In the genomic region with DNA sequence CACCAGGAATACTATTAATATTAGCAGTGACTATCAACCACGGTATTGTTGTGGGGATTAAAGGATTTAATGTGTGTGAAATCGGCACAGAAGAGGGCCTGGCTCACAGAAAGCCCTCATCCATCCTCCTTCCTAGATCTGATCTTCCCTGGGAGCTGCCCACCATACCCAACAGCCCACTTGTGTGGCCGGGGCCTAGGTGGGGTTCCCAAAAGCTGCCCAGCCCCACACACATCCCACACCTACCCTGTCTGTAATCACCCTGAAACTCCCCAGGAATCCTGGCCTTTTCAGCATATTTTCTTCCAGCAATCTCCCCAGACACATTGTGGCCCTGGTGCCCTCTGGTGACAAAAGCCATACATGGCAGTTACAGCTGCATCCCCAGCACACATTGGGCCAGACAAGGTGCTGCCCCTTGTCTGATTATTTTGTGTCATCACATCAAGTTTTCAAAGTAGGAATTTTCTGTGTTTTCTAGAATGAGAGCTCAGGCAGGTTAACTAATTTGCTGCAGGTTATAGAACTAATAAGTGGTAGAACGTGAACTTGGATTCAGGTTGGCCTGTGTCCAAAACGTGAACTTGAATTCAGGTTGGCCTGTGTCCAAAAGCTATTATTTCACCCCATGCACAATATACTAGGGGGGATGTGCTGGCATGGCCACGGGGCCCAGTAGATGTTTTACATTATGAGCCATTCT, we compare ENCODE assay signal across 8 cellular contexts. TPM values are rescaled to one million over a fixed set of nuclear protein-coding genes. Genes with fewer than 3 reads are reported as not detected.
DNase-seq lines count a peak whose midpoint lies in the region; ATAC-seq, FAIRE-seq and TF ChIP-seq lines count a peak whose summit lies in the region.

No MANE protein-coding gene starts in this region.

- H3K27me3 Mint-ChIP-seq in CD4-positive, CD25-positive, alpha-beta regulatory T cell, result peaks cover 11% of the 10 kb centered on the region
- peaks cover 7% of the 10 kb centered on the region for H3K27me3 Mint-ChIP-seq in activated CD8-positive, alpha-beta memory T cell treated with anti-CD3 and anti-CD28 coated beads, Interleukin-2, amount 10 ng/mL, durations not matched to agents 7 days and 5 days

- H3K27ac Mint-ChIP-seq in CD4-positive, CD25-positive, alpha-beta regulatory T cell, result no peak overlapping the region
- H3K27ac Mint-ChIP-seq in activated CD8-positive, alpha-beta memory T cell treated with anti-CD3 and anti-CD28 coated beads, Interleukin-2, amount 10 ng/mL, durations not matched to agents 7 days and 5 days, result no peak overlapping the region
- no peak overlapping the region for H3K27ac Mint-ChIP-seq in stimulated activated effector memory CD8-positive, alpha-beta T cell treated with anti-CD3 and anti-CD28 coated beads, Interleukin-12 subunit alpha, Interleukin-12 subunit beta, amount 100 ng/mL, for 72 hours

- no peaks in the 10 kb centered on the region for H3K79me2 ChIP-seq in endothelial cell of umbilical vein (ENCODE audit: control insufficient read depth, insufficient read depth, low read length)

- no peak overlapping the region for H3K4me2 ChIP-seq in endothelial cell of umbilical vein (ENCODE audit: insufficient read depth, low read length)

- peaks cover 0 to 9% (median 2%) of the 10 kb centered on the region in 4 donors for H3K4me1 Mint-ChIP-seq in CD4-positive, CD25-positive, alpha-beta regulatory T cell
- peaks cover 7% of the 10 kb centered on the region for H3K4me1 Mint-ChIP-seq in activated CD8-positive, alpha-beta memory T cell treated with anti-CD3 and anti-CD28 coated beads, Interleukin-2, amount 10 ng/mL, durations not matched to agents 7 days and 5 days
- H3K4me1 Mint-ChIP-seq in stimulated activated effector memory CD8-positive, alpha-beta T cell treated with anti-CD3 and anti-CD28 coated beads, Interleukin-12 subunit alpha, Interleukin-12 subunit beta, amount 100 ng/mL, for 72 hours, result peaks cover 15% of the 10 kb centered on the region

- ATAC-seq in CD4-positive, CD25-positive, alpha-beta regulatory T cell (ENCODE audit: low read depth in 2 of 2), result peak; percentile 56 to 65
- peak; percentile 57 for ATAC-seq in HG03354 (IDR thresholded peaks at IDR 0.05; ENCODE audit: poor library complexity, severe bottlenecking, unreplicated experiment)
- ATAC-seq in activated CD8-positive, alpha-beta memory T cell treated with anti-CD3 and anti-CD28 coated beads, Interleukin-2, amount 10 ng/mL, durations not matched to agents 7 days and 5 days, result peak; percentile 72
- peak; percentile 73 for ATAC-seq in stimulated activated effector memory CD8-positive, alpha-beta T cell treated with anti-CD3 and anti-CD28 coated beads, Interleukin-12 subunit alpha, Interleukin-12 subunit beta, amount 100 ng/mL, for 72 hours
- ATAC-seq in HG02571 (IDR thresholded peaks at IDR 0.05; ENCODE audit: unreplicated experiment), result no peak

- no peaks in the 10 kb centered on the region for H3K9me1 ChIP-seq in endothelial cell of umbilical vein (replicated peaks; ENCODE audit: control insufficient read depth, extremely low read depth, insufficient read depth, low read length)

- H3K9me3 Mint-ChIP-seq in CD4-positive, CD25-positive, alpha-beta regulatory T cell, result no peaks in the 10 kb centered on the region
- H3K9me3 Mint-ChIP-seq in activated CD8-positive, alpha-beta memory T cell treated with anti-CD3 and anti-CD28 coated beads, Interleukin-2, amount 10 ng/mL, durations not matched to agents 7 days and 5 days (ENCODE audit: low read depth), result no peaks in the 10 kb centered on the region
- no peaks in the 10 kb centered on the region for H3K9me3 Mint-ChIP-seq in stimulated activated effector memory CD8-positive, alpha-beta T cell treated with anti-CD3 and anti-CD28 coated beads, Interleukin-12 subunit alpha, Interleukin-12 subunit beta, amount 100 ng/mL, for 72 hours

- peak; percentile 70 to 78 for TF ChIP-seq CTCF in endothelial cell of umbilical vein (IDR thresholded peaks at IDR 0.05; ENCODE audit: extremely low read depth in 1 of 2, insufficient read depth in 1 of 2, low read depth in 1 of 2, low read length in 2 of 2)

- H3K27me3 ChIP-seq in CD4-positive, CD25-positive, alpha-beta regulatory T cell (ENCODE audit: control insufficient read depth, insufficient read depth, low read length), result no peaks in the 10 kb centered on the region
- peaks cover 5% of the 10 kb centered on the region for H3K27me3 ChIP-seq in NT2/D1 (ENCODE audit: insufficient read depth, insufficient read length)
- H3K27me3 ChIP-seq in endothelial cell of umbilical vein (ENCODE audit: control insufficient read depth in 2 of 2, insufficient read depth in 2 of 2, low read length in 2 of 2), result peaks cover 0 to 5% of the 10 kb centered on the region in 2 experiments

- no peaks in the 10 kb centered on the region for H4K20me1 ChIP-seq in endothelial cell of umbilical vein (replicated peaks; ENCODE audit: control insufficient read depth, extremely low read depth, insufficient read depth, low read length)

- no peaks in the 10 kb centered on the region for H3K4me1 ChIP-seq in CD4-positive, CD25-positive, alpha-beta regulatory T cell (ENCODE audit: control insufficient read depth, insufficient read depth, low read length, poor library complexity, severe bottlenecking)
- peaks cover 26% of the 10 kb centered on the region for H3K4me1 ChIP-seq in NT2/D1 (ENCODE audit: insufficient read depth, insufficient read length)
- no peaks in the 10 kb centered on the region for H3K4me1 ChIP-seq in endothelial cell of umbilical vein (ENCODE audit: control insufficient read depth, extremely low read depth, insufficient read depth, low read length)

- CTCF ChIA-PET in activated CD8-positive, alpha-beta memory T cell treated with anti-CD3 and anti-CD28 coated beads, Interleukin-2, amount 10 ng/mL, durations not matched to agents 7 days and 5 days (lab: Charles Lee), result interaction anchor here (0.7 to 5.7 kb wide), 21 partner anchors 9 to 507 kb away, joined by 3 to 115 read pairs (median 4); partner anchors contain the start of genes ARTN, CCDC24 and IPO13
- CTCF ChIA-PET in endothelial cell of umbilical vein (lab: Charles Lee), result interaction anchor here (0.6 to 4.8 kb wide), 18 partner anchors 9 to 348 kb away, joined by 3 to 101 read pairs (median 4); partner anchors contain the start of gene ATP6V0B

- H3K4me3 Mint-ChIP-seq in CD4-positive, CD25-positive, alpha-beta regulatory T cell, result peak overlapping the region in 1 of 4 donors; percentile 58
- H3K4me3 Mint-ChIP-seq in activated CD8-positive, alpha-beta memory T cell treated with anti-CD3 and anti-CD28 coated beads, Interleukin-2, amount 10 ng/mL, durations not matched to agents 7 days and 5 days, result no peak overlapping the region
- H3K4me3 Mint-ChIP-seq in stimulated activated effector memory CD8-positive, alpha-beta T cell treated with anti-CD3 and anti-CD28 coated beads, Interleukin-12 subunit alpha, Interleukin-12 subunit beta, amount 100 ng/mL, for 72 hours, result no peak overlapping the region

- DNase-seq in CD4-positive, CD25-positive, alpha-beta regulatory T cell, result peak; percentile 51 to 67 (median 59)
- DNase-seq in NT2/D1 (ENCODE audit: low read depth, low spot score) (peak; percentile 63), endothelial cell of umbilical vein (ENCODE audit: low read depth, low spot score) (peak; percentile 84), mucosa of gallbladder (ENCODE audit: low spot score) (peak; percentile 65)
- peak; percentile 77 for DNase-seq in activated CD8-positive, alpha-beta memory T cell treated with anti-CD3 and anti-CD28 coated beads, Interleukin-2, amount 10 ng/mL, durations not matched to agents 7 days and 5 days
- DNase-seq in stimulated activated effector memory CD8-positive, alpha-beta T cell treated with anti-CD3 and anti-CD28 coated beads, Interleukin-12 subunit alpha, Interleukin-12 subunit beta, amount 100 ng/mL, for 72 hours (ENCODE audit: low spot score in 2 of 2), result peak; percentile 49 to 78

- no peak overlapping the region for H3K27ac ChIP-seq in CD4-positive, CD25-positive, alpha-beta regulatory T cell (ENCODE audit: insufficient read depth, low read length, poor library complexity, severe bottlenecking)
- H3K27ac ChIP-seq in endothelial cell of umbilical vein (ENCODE audit: insufficient read depth, low read depth, low read length), result no peak overlapping the region

- dilution Hi-C loops in endothelial cell of umbilical vein (cut with MboI; ENCODE audit: extremely low pct_ligation_motif_present, low sequenced_read_pairs), result no loop called here

- intact Hi-C loops in endothelial cell of umbilical vein (cut with micrococcal nuclease), result loop anchor here (1.0 to 5.0 kb wide), 3 partner anchors 31 to 324 kb away; no protein-coding TSS in a partner anchor

- TF ChIP-seq POLR2A in endothelial cell of umbilical vein (IDR thresholded peaks at IDR 0.05; ENCODE audit: low read depth, low read length), result no peak

- FAIRE-seq in endothelial cell of umbilical vein (lab: Jason Lieb, UNC), result peak; percentile 89

- POLR2A ChIA-PET in endothelial cell of umbilical vein (lab: Charles Lee), result interaction anchor here (0.6 kb wide), 1 partner anchor 1060 kb away, joined by 9 read pairs; no protein-coding TSS in a partner anchor

- H3K9me3 ChIP-seq in CD4-positive, CD25-positive, alpha-beta regulatory T cell (ENCODE audit: control insufficient read depth in 2 of 2, low read length in 2 of 2), result no peaks in the 10 kb centered on the region
- H3K9me3 ChIP-seq in NT2/D1 (ENCODE audit: insufficient read depth, low read length) (no peaks in the 10 kb centered on the region), endothelial cell of umbilical vein (replicated peaks; ENCODE audit: control insufficient read depth, insufficient read depth, low read length) (no peaks in the 10 kb centered on the region)

- BruUV-seq in endothelial cell of umbilical vein (replicated peaks; lab: Mats Ljungman, UMichigan), result no TSS peak

- H3K9ac ChIP-seq in NT2/D1 (ENCODE audit: insufficient read length, low read depth), result peak overlapping the region; percentile 42
- no peak overlapping the region for H3K9ac ChIP-seq in endothelial cell of umbilical vein (replicated peaks; ENCODE audit: extremely low read depth, insufficient read depth, low read length)

- no peaks in the 10 kb centered on the region for H3K36me3 ChIP-seq in CD4-positive, CD25-positive, alpha-beta regulatory T cell (ENCODE audit: control insufficient read depth, insufficient read depth, low read length)
- H3K36me3 ChIP-seq in NT2/D1 (ENCODE audit: insufficient read depth, insufficient read length, low read length), result no peaks in the 10 kb centered on the region
- H3K36me3 ChIP-seq in endothelial cell of umbilical vein (ENCODE audit: control insufficient read depth in 2 of 2, extremely low read depth in 1 of 2, insufficient read depth in 2 of 2, low read length in 2 of 2), result no peaks in the 10 kb centered on the region

- no peak overlapping the region for H3K4me3 ChIP-seq in CD4-positive, CD25-positive, alpha-beta regulatory T cell (ENCODE audit: low read depth, low read length)
- H3K4me3 ChIP-seq in NT2/D1 (ENCODE audit: insufficient read length, low read depth) (no peak overlapping the region), endothelial cell of umbilical vein (replicated peaks in 1 of 3; ENCODE audit: insufficient read depth in 1 of 3, low read depth in 1 of 3, low read length in 3 of 3) (no peak overlapping the region)

- H2AFZ ChIP-seq in endothelial cell of umbilical vein (ENCODE audit: low read depth, low read length), result no peak overlapping the region

- H3K36me3 Mint-ChIP-seq in CD4-positive, CD25-positive, alpha-beta regulatory T cell, result no peaks in the 10 kb centered on the region
- no peaks in the 10 kb centered on the region for H3K36me3 Mint-ChIP-seq in activated CD8-positive, alpha-beta memory T cell treated with anti-CD3 and anti-CD28 coated beads, Interleukin-2, amount 10 ng/mL, durations not matched to agents 7 days and 5 days
- H3K36me3 Mint-ChIP-seq in stimulated activated effector memory CD8-positive, alpha-beta T cell treated with anti-CD3 and anti-CD28 coated beads, Interleukin-12 subunit alpha, Interleukin-12 subunit beta, amount 100 ng/mL, for 72 hours, result peaks cover 6% of the 10 kb centered on the region

RNA-seq across cellular contexts. Expression of gene SLC6A9, which starts 5.3 kb away (rescaled TPM):
- total RNA-seq in CD4-positive, CD25-positive, alpha-beta regulatory T cell, result 0.20 TPM
- under 1 TPM in 1 of 4 donors, not detected in 3; 0.07 TPM for polyA plus RNA-seq in CD4-positive, CD25-positive, alpha-beta regulatory T cell
- total RNA-seq in activated CD8-positive, alpha-beta memory T cell treated with anti-CD3 and anti-CD28 coated beads, Interleukin-2, amount 10 ng/mL, durations not matched to agents 7 days and 5 days, result 1 to 10 TPM; 2.6 to 5.3 TPM
- total RNA-seq in endothelial cell of umbilical vein (1.3 and 1.5 TPM in 2 replicates), mucosa of gallbladder (5.6 TPM)
- polyA plus RNA-seq in endothelial cell of umbilical vein, result 0.80 and 0.81 TPM in 2 replicates
- polyA plus RNA-seq in endothelial cell of umbilical vein (2011; cell fraction: cytosol; rRNA removed), result 0.32 and 0.72 TPM in 2 replicates
- polyA plus RNA-seq in endothelial cell of umbilical vein (2011; cell fraction: nucleus; rRNA removed), result 0.97 and 1.1 TPM in 2 replicates
- polyA plus RNA-seq in endothelial cell of umbilical vein (2012), result 0.62 and 0.70 TPM in 2 replicates
- polyA minus RNA-seq in endothelial cell of umbilical vein, result 1.5 and 2.2 TPM in 2 replicates
- polyA minus RNA-seq in endothelial cell of umbilical vein (2011; cell fraction: cytosol; rRNA and poly(A)+ RNA removed), result 49.0 TPM
- polyA minus RNA-seq in endothelial cell of umbilical vein (2011; cell fraction: nucleus; rRNA and poly(A)+ RNA removed), result 0.58 and 1.3 TPM in 2 replicates

RNA-seq across cellular contexts. Expression of gene CCDC24, which starts 45.2 kb away (rescaled TPM):
- 1.2 TPM for total RNA-seq in CD4-positive, CD25-positive, alpha-beta regulatory T cell
- 1 to 10 TPM in 1 of 4 donors, under 1 TPM in 3; 0.18 to 1.8 (median 0.73) TPM for polyA plus RNA-seq in CD4-positive, CD25-positive, alpha-beta regulatory T cell
- total RNA-seq in activated CD8-positive, alpha-beta memory T cell treated with anti-CD3 and anti-CD28 coated beads, Interleukin-2, amount 10 ng/mL, durations not matched to agents 7 days and 5 days, result 1 to 10 TPM; 1.3 to 1.5 TPM
- total RNA-seq in endothelial cell of umbilical vein (2.2 and 2.8 TPM in 2 replicates), mucosa of gallbladder (39.9 TPM)
- 3.1 and 3.4 TPM in 2 replicates for polyA plus RNA-seq in endothelial cell of umbilical vein
- polyA plus RNA-seq in endothelial cell of umbilical vein (2011; cell fraction: cytosol; rRNA removed), result 1.3 and 2.4 TPM in 2 replicates
- 4.5 and 6.8 TPM in 2 replicates for polyA plus RNA-seq in endothelial cell of umbilical vein (2011; cell fraction: nucleus; rRNA removed)
- 2.6 and 2.8 TPM in 2 replicates for polyA plus RNA-seq in endothelial cell of umbilical vein (2012)
- 0.45 and 0.46 TPM in 2 replicates for polyA minus RNA-seq in endothelial cell of umbilical vein
- polyA minus RNA-seq in endothelial cell of umbilical vein (2011; cell fraction: cytosol; rRNA and poly(A)+ RNA removed), result not detected
- polyA minus RNA-seq in endothelial cell of umbilical vein (2011; cell fraction: nucleus; rRNA and poly(A)+ RNA removed), result 0.63 and 1.7 TPM in 2 replicates

RNA-seq across cellular contexts. Expression of gene B4GALT2, which starts 57.5 kb away (rescaled TPM):
- 0.54 TPM for total RNA-seq in CD4-positive, CD25-positive, alpha-beta regulatory T cell
- polyA plus RNA-seq in CD4-positive, CD25-positive, alpha-beta regulatory T cell, result under 1 TPM; 0.20 to 0.86 (median 0.32) TPM
- 10 to 100 TPM; 20.1 to 25.5 TPM for total RNA-seq in activated CD8-positive, alpha-beta memory T cell treated with anti-CD3 and anti-CD28 coated beads, Interleukin-2, amount 10 ng/mL, durations not matched to agents 7 days and 5 days
- total RNA-seq in endothelial cell of umbilical vein (77.7 and 80.0 TPM in 2 replicates), mucosa of gallbladder (23.4 TPM)
- polyA plus RNA-seq in endothelial cell of umbilical vein, result 103 and 145 TPM in 2 replicates
- polyA plus RNA-seq in endothelial cell of umbilical vein (2011; cell fraction: cytosol; rRNA removed), result 50.3 and 64.8 TPM in 2 replicates
- 26.6 and 28.8 TPM in 2 replicates for polyA plus RNA-seq in endothelial cell of umbilical vein (2011; cell fraction: nucleus; rRNA removed)
- polyA plus RNA-seq in endothelial cell of umbilical vein (2012), result 56.9 and 64.4 TPM in 2 replicates
- polyA minus RNA-seq in endothelial cell of umbilical vein, result 55.0 and 72.4 TPM in 2 replicates
- polyA minus RNA-seq in endothelial cell of umbilical vein (2011; cell fraction: cytosol; rRNA and poly(A)+ RNA removed), result 29.3 TPM
- polyA minus RNA-seq in endothelial cell of umbilical vein (2011; cell fraction: nucleus; rRNA and poly(A)+ RNA removed), result 14.2 and 20.9 TPM in 2 replicates

Comparison
In these comparisons a context has a peak if more than half of its experiments do, and no peak if none do; other contexts are left out.
1. RNA of gene CCDC24, which starts 45.2 kb away (total RNA-seq): 39.9 TPM in mucosa of gallbladder (single experiment); 2.2 to 2.8 TPM in endothelial cell of umbilical vein, 1.3 to 1.5 TPM in activated CD8-positive, alpha-beta memory T cell treated with anti-CD3 and anti-CD28 coated beads, Interleukin-2, amount 10 ng/mL, durations not matched to agents 7 days and 5 days and 1.2 TPM in CD4-positive, CD25-positive, alpha-beta regulatory T cell (single experiment); every median in the first group is over 10 times any median in the second.
2. RNA of gene B4GALT2, which starts 57.5 kb away (total RNA-seq): 77.7 to 80.0 TPM in endothelial cell of umbilical vein, 20.1 to 25.5 TPM in activated CD8-positive, alpha-beta memory T cell treated with anti-CD3 and anti-CD28 coated beads, Interleukin-2, amount 10 ng/mL, durations not matched to agents 7 days and 5 days and 23.4 TPM in mucosa of gallbladder (single experiment); 0.54 TPM in CD4-positive, CD25-positive, alpha-beta regulatory T cell (single experiment); every median in the first group is over 10 times any median in the second.
3. Peak in every context shown above with its lines, with median percentiles within 50 percentile points of each other: DNase-seq.